Comparison of ENCODE assay signal across 1 cellular context in the genomic region with DNA sequence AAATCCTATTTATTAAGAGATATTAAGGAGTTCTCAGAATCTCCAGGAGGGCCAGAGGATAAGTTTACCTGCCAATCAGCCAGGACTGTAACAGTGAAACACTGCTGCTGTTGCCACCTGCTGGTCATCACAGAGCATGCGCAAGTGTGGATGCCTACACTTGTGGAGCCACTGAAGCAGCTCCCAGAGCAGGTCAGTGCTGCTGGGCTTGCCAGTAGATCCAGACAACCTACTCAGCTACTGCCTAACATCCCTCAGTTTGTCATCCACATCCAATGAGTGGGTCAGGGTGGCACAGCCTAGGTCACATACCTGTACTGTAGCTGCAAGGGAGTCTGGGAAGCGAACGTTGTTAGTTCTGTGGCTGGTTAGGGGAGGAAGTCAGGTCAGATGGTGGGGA.
TF ChIP-seq lines count a peak whose summit lies in the region.

No MANE protein-coding gene starts in this region.

TF ChIP-seq in HepG2, 621 proteins besides CTCF, POLR2A, EP300 and RAD21 (continued from another document):
- TF ChIP-seq ZNF687 (CRISPR knock-in tag; IDR thresholded peaks at IDR 0.05) (peak; percentile 59), ZNF652 (CRISPR knock-in tag; IDR thresholded peaks at IDR 0.05; ENCODE audit: borderline replicate concordance, low read depth) (0 out of 2 replicates have a peak, but pooled peaks have one; percentile 26), NONO (IDR thresholded peaks at IDR 0.05) (no peak), NONO (CRISPR knock-in tag; conservative IDR thresholded peaks at IDR 0.05) (peak; percentile 79), THAP11 (CRISPR knock-in tag; IDR thresholded peaks at IDR 0.05) (0 out of 2 replicates have a peak, but pooled peaks have one; percentile 34), MYC (CRISPR knock-in tag; IDR thresholded peaks at IDR 0.05; ENCODE audit: borderline replicate concordance) (peak; percentile 42; the same call in 1 of the 2 replicates), MEF2D (CRISPR knock-in tag; IDR thresholded peaks at IDR 0.05) (peak; percentile 38; the same call in 1 of the 2 replicates), GATAD2A (CRISPR knock-in tag; IDR thresholded peaks at IDR 0.05) (peak; percentile 63), GZF1 (CRISPR knock-in tag; IDR thresholded peaks at IDR 0.05) (0 out of 2 replicates have a peak, but pooled peaks have one; percentile 37), KDM3A (CRISPR knock-in tag; IDR thresholded peaks at IDR 0.05; ENCODE audit: low read depth) (peak; percentile 71; the same call in 1 of the 2 replicates), REPIN1 (CRISPR knock-in tag; IDR thresholded peaks at IDR 0.05; ENCODE audit: borderline replicate concordance, low read depth) (peak; percentile 46; the same call in 1 of the 2 replicates), ZNF788 (CRISPR knock-in tag; IDR thresholded peaks at IDR 0.05; ENCODE audit: borderline replicate concordance) (peak; percentile 44; the same call in 1 of the 2 replicates), SMC3 (IDR thresholded peaks at IDR 0.05; ENCODE audit: low read length) (peak; percentile 90), XRCC5 (optimal IDR thresholded peaks at IDR 0.05; ENCODE audit: low read length) (peak; percentile 89), ZFX (CRISPR knock-in tag; IDR thresholded peaks at IDR 0.05; ENCODE audit: low read depth) (peak; percentile 41; the same call in 1 of the 2 replicates), MXI1 (IDR thresholded peaks at IDR 0.05; ENCODE audit: borderline replicate concordance, low read depth, low read length) (0 out of 3 replicates have a peak, but pooled peaks have one; percentile 31), FOXA3 (CRISPR knock-in tag; IDR thresholded peaks at IDR 0.05) (peak; percentile 42; the same call in 1 of the 2 replicates), ZNF331 (CRISPR knock-in tag; IDR thresholded peaks at IDR 0.05) (0 out of 2 replicates have a peak, but pooled peaks have one; percentile 40), CBX5 (CRISPR knock-in tag; IDR thresholded peaks at IDR 0.05; ENCODE audit: borderline replicate concordance) (peak; percentile 89), MIXL1 (CRISPR knock-in tag; IDR thresholded peaks at IDR 0.05) (peak; percentile 56; the same call in 1 of the 2 replicates), CEBPG (CRISPR knock-in tag; IDR thresholded peaks at IDR 0.05) (peak; percentile 47; the same call in 1 of the 2 replicates), IRF2 (CRISPR knock-in tag; IDR thresholded peaks at IDR 0.05) (0 out of 2 replicates have a peak, but pooled peaks have one; percentile 39), E2F1 (CRISPR knock-in tag; IDR thresholded peaks at IDR 0.05) (no peak), FOXA1 (IDR thresholded peaks at IDR 0.05) (no peak), FOXA1 (CRISPR knock-in tag; IDR thresholded peaks at IDR 0.05) (peak; percentile 68), KDM2A (CRISPR knock-in tag; IDR thresholded peaks at IDR 0.05; ENCODE audit: borderline replicate concordance, low read depth) (peak; percentile 37; the same call in 1 of the 2 replicates), KDM4B (CRISPR knock-in tag; IDR thresholded peaks at IDR 0.05) (0 out of 2 replicates have a peak, but pooled peaks have one; percentile 46)
- TF ChIP-seq, protein P1, sequence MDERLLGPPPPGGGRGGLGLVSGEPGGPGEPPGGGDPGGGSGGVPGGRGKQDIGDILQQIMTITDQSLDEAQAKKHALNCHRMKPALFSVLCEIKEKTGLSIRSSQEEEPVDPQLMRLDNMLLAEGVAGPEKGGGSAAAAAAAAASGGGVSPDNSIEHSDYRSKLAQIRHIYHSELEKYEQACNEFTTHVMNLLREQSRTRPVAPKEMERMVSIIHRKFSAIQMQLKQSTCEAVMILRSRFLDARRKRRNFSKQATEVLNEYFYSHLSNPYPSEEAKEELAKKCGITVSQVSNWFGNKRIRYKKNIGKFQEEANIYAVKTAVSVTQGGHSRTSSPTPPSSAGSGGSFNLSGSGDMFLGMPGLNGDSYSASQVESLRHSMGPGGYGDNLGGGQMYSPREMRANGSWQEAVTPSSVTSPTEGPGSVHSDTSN (CRISPR knock-in tag; IDR thresholded peaks at IDR 0.05): peak; percentile 65
- TF ChIP-seq, protein P2, sequence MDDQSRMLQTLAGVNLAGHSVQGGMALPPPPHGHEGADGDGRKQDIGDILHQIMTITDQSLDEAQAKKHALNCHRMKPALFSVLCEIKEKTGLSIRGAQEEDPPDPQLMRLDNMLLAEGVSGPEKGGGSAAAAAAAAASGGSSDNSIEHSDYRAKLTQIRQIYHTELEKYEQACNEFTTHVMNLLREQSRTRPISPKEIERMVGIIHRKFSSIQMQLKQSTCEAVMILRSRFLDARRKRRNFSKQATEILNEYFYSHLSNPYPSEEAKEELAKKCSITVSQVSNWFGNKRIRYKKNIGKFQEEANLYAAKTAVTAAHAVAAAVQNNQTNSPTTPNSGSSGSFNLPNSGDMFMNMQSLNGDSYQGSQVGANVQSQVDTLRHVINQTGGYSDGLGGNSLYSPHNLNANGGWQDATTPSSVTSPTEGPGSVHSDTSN (CRISPR knock-in tag; IDR thresholded peaks at IDR 0.05; ENCODE audit: borderline replicate concordance): no peak
